In the genomic region with DNA sequence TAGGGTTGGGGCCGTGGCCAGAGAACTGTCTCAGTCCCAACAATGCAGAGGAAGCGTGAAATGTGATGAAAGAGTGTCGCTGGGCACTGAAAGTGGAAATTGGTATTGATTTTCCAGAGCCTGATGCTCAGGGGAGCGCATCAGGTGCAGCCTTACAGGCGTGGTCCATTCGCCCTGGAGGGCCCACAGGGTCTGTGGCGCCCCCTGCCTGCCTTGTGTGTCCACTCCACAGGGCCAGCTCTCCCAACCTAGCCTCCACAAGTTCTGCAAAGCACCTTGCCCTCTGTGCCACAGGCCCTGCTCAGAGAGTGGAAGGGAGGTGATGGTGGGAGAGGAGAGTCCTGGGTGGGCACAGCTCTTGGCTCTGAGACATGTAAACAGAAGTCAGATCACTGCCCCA, we compare ENCODE assay signal across 2 cellular contexts.
A peak's percentile ranks its signal among the peaks of the same experiment; 100 is the strongest.
TF ChIP-seq lines count a peak whose summit lies in the region.

No MANE protein-coding gene starts in this region.

TF ChIP-seq in HepG2, 621 proteins besides CTCF, POLR2A, EP300 and RAD21:
- TF ChIP-seq SRF (IDR thresholded peaks at IDR 0.05; ENCODE audit: low read depth, low read length) (no peak), STAG1 (CRISPR knock-in tag; IDR thresholded peaks at IDR 0.05) (peak; percentile 37), ELF1 (CRISPR knock-in tag; IDR thresholded peaks at IDR 0.05) (no peak), SP140L (CRISPR knock-in tag; IDR thresholded peaks at IDR 0.05; ENCODE audit: borderline replicate concordance) (no peak)

TF ChIP-seq in H1, 55 proteins besides CTCF, POLR2A, EP300 and RAD21:
- TF ChIP-seq, protein P1, sequence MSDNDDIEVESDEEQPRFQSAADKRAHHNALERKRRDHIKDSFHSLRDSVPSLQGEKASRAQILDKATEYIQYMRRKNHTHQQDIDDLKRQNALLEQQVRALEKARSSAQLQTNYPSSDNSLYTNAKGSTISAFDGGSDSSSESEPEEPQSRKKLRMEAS (IDR thresholded peaks at IDR 0.05) = peak; percentile 24; the same call in 1 of the 2 replicates
- TF ChIP-seq TCF12 (IDR thresholded peaks at IDR 0.05; ENCODE audit: low read depth, low read length) = no peak
- peak; percentile 32; the same call in 1 of the 2 replicates for TF ChIP-seq GABPA (IDR thresholded peaks at IDR 0.05; ENCODE audit: borderline replicate concordance, insufficient read depth, low read length)
- TF ChIP-seq CBX8 (IDR thresholded peaks at IDR 0.05; ENCODE audit: borderline replicate concordance, low read depth, low read length) = no peak
